1 cellular context compared by ENCODE assay signal in the genomic region with DNA sequence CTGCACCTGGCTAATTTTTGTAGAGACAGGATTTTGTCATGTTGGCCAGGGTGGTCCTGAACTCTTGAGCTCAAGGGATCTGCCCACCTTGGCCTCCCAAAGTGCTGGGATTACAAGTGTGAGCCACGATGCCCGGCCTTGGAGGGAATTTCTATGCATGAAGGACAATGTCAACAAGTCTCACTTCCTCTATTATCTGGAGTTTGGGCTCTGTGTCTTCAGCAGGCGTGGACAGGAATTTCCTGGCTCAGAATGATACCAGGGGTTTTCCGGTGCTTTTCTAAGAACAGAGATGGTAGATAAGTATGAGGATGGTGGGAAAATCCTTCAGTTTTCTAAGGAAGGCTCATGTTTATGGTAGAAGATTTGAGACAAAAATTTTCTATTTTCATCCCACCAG.
TF ChIP-seq lines count a peak whose summit lies in the region.

No MANE protein-coding gene starts in this region.

TF ChIP-seq in WTC11, 78 proteins besides CTCF, POLR2A, EP300 and RAD21 (continued from another document):
- TF ChIP-seq, protein P1, sequence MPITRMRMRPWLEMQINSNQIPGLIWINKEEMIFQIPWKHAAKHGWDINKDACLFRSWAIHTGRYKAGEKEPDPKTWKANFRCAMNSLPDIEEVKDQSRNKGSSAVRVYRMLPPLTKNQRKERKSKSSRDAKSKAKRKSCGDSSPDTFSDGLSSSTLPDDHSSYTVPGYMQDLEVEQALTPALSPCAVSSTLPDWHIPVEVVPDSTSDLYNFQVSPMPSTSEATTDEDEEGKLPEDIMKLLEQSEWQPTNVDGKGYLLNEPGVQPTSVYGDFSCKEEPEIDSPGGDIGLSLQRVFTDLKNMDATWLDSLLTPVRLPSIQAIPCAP (CRISPR knock-in tag; IDR thresholded peaks at IDR 0.05) = no peak
- no peak for TF ChIP-seq ZNF423 (CRISPR knock-in tag; IDR thresholded peaks at IDR 0.05)
